8 cellular contexts compared by ENCODE assay signal in the genomic region with DNA sequence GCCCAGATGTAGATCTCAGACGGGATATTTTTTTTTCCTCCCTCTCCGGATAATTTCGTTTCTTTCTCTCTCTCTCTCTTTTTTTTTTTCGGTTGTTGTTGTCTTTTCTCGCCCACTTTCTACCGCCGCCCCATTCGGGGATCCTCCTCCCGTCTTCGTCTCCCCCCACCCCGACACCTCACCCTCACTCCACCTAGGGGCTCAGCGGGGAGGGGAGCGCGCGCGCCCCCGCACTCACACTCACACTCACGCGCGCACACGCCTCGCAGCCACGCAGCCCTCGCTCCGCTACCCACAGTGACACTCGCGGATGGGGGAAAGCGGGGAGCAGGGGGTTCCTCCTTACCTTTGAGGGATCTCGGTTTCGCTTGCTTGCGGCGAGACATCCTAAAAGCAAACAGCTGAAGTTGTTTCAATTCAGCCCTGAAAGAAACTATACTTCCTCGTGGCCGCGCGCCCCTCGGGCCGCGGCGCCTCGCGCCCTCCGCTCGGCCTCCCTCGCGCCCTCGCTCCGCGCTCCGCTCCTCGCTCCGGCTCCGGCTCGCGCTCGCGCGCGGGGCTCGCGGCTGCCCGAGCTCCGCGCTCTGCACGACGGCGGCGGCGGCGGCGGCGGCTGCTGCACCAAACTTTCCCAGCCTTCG. TPM values are rescaled to one million over a fixed set of nuclear protein-coding genes. Genes with fewer than 3 reads are reported as not detected.
DNase-seq lines count a peak whose midpoint lies in the region; FAIRE-seq and TF ChIP-seq lines count a peak whose summit lies in the region.

No MANE protein-coding gene starts in this region.

- DNase-seq in 8988T (peak; percentile 28), GM12864 (ENCODE audit: low read depth) (peak; percentile 12), amniotic epithelial cell (ENCODE audit: low read depth) (peak; percentile 55), left ventricle myocardium inferior (peak; percentile 64), trophoblast cell (peak in 1 of 2 donors; percentile 17), H54 (ENCODE audit: insufficient read length, low spot score) (no peak), NCI-H526 treated with DMSO at 0.1 percent for 48 hours (lab: John Stamatoyannopoulos, UW) (no peak)

- TF ChIP-seq CTCF in GM12864 (IDR thresholded peaks at IDR 0.05; ENCODE audit: low read depth, low read length, missing control alignments) (no peak), KMS-11 (conservative IDR thresholded peaks at IDR 0.05; ENCODE audit: low read depth, low read length) (no peak), left ventricle myocardium inferior (IDR thresholded peaks at IDR 0.05; ENCODE audit: borderline replicate concordance) (no peak)

- H3K79me2 ChIP-seq in KMS-11 (ENCODE audit: insufficient read depth, low read depth): no peaks in the 10 kb centered on the region
- H3K79me2 ChIP-seq in trophoblast cell (ENCODE audit: control insufficient read depth, insufficient read depth, low read length, poor library complexity): peaks cover 23% of the 10 kb centered on the region

- H3K14ac ChIP-seq in trophoblast cell (ENCODE audit: low read length): peak overlapping the region; percentile 78

- H3K27ac ChIP-seq in KMS-11 (no peak overlapping the region), left ventricle myocardium inferior (replicated peaks) (peak overlapping the region; percentile 96), trophoblast cell (ENCODE audit: low read depth, low read length) (peak overlapping the region; percentile 99)

- H3K27me3 ChIP-seq in KMS-11 (ENCODE audit: insufficient read depth, low read depth) (no peaks in the 10 kb centered on the region), left ventricle myocardium inferior (ENCODE audit: low read depth) (no peaks in the 10 kb centered on the region), trophoblast cell (ENCODE audit: insufficient read depth, low read length) (peaks cover 10% of the 10 kb centered on the region)

- H3K79me1 ChIP-seq in trophoblast cell (ENCODE audit: low read length): peaks cover 26% of the 10 kb centered on the region

- whole genome bisulfite sequencing in trophoblast cell (ENCODE audit: extremely low coverage, insufficient coverage, insufficient read length): no CpG with 5 or more reads among the region's 73 CpGs

- H3K4me3 ChIP-seq in GM12864 (ENCODE audit: low read depth, low read length) (peak overlapping the region; percentile 46), KMS-11 (IDR thresholded peaks at IDR 0.05; ENCODE audit: insufficient read depth, low read depth, low read length) (no peak overlapping the region), left ventricle myocardium inferior (peak overlapping the region; percentile 81), trophoblast cell (ENCODE audit: low read depth, low read length) (peak overlapping the region; percentile 90)

- H2BK5ac ChIP-seq in trophoblast cell (ENCODE audit: low read depth, low read length, poor library complexity): peak overlapping the region; percentile 52

- intact Hi-C loops in left ventricle myocardium inferior (cut with micrococcal nuclease): no loop called here

- H3K4me2 ChIP-seq in KMS-11: peak overlapping the region; percentile 99
- H3K4me2 ChIP-seq in trophoblast cell (ENCODE audit: low read length): peak overlapping the region; percentile 86

- H2AFZ ChIP-seq in KMS-11 (ENCODE audit: low read depth): peak overlapping the region; percentile 96
- H2AFZ ChIP-seq in trophoblast cell (ENCODE audit: insufficient read depth, low read length, poor library complexity): peak overlapping the region; percentile 26

- H3K9me3 ChIP-seq in left ventricle myocardium inferior (replicated peaks) (no peaks in the 10 kb centered on the region), trophoblast cell (ENCODE audit: insufficient read depth, low read depth, low read length) (no peaks in the 10 kb centered on the region)

- peak overlapping the region; percentile 36 for H2BK120ac ChIP-seq in trophoblast cell (ENCODE audit: insufficient read depth, low read length, poor library complexity)

- peak overlapping the region; percentile 24 for H2BK12ac ChIP-seq in trophoblast cell (ENCODE audit: low read length)

- H3K23ac ChIP-seq in trophoblast cell (ENCODE audit: low read length): peak overlapping the region; percentile 50

- peak overlapping the region; percentile 31; the same call in 1 of the 2 replicates for H3K9ac ChIP-seq in KMS-11
- peak overlapping the region; percentile 99 for H3K9ac ChIP-seq in trophoblast cell (ENCODE audit: low read length)

- peak overlapping the region; percentile 70 for H4K91ac ChIP-seq in trophoblast cell (ENCODE audit: low read depth, low read length)

- H2AK5ac ChIP-seq in trophoblast cell (ENCODE audit: low read length): peak overlapping the region; percentile 31

- H4K12ac ChIP-seq in trophoblast cell (ENCODE audit: low read depth, low read length): peak overlapping the region; percentile 5

- no peaks in the 10 kb centered on the region for H3K4me1 ChIP-seq in KMS-11 (ENCODE audit: low read depth, poor library complexity, severe bottlenecking)
- peaks cover 53% of the 10 kb centered on the region for H3K4me1 ChIP-seq in left ventricle myocardium inferior
- no peaks in the 10 kb centered on the region for H3K4me1 ChIP-seq in trophoblast cell (ENCODE audit: control insufficient read depth in 1 of 2, insufficient read depth in 2 of 2, low read length in 2 of 2)

- peak overlapping the region; percentile 77 for H3K18ac ChIP-seq in trophoblast cell (ENCODE audit: low read length)

- H3K36me3 ChIP-seq in KMS-11 (ENCODE audit: insufficient read depth): no peaks in the 10 kb centered on the region
- H3K36me3 ChIP-seq in left ventricle myocardium inferior: no peaks in the 10 kb centered on the region
- H3K36me3 ChIP-seq in trophoblast cell (ENCODE audit: control insufficient read depth in 1 of 2, insufficient read depth in 2 of 2, low read length in 2 of 2): peaks cover 0 to 1% of the 10 kb centered on the region in 2 experiments

- H3K4ac ChIP-seq in trophoblast cell (ENCODE audit: low read depth, low read length): peak overlapping the region; percentile 69

- FAIRE-seq in H54 (lab: Jason Lieb, UNC): no peak

- peak overlapping the region; percentile 48 for H4K8ac ChIP-seq in trophoblast cell (ENCODE audit: low read depth, low read length)

- no peaks in the 10 kb centered on the region for H4K20me1 ChIP-seq in KMS-11 (ENCODE audit: insufficient read depth)

- TF ChIP-seq POLR2A in H54 (IDR thresholded peaks at IDR 0.05; ENCODE audit: low read depth, low read length): no peak

RNA-seq across cellular contexts. Expression of a gene that starts 1.3 kb away (rescaled TPM):
- total RNA-seq in left ventricle myocardium inferior: 10.3 TPM
- polyA plus RNA-seq in trophoblast cell (2013): 47.0 and 49.5 TPM in 2 replicates

Comparison
In these comparisons a context has a peak if more than half of its experiments do, and no peak if none do; other contexts are left out.
1. DNase-seq: peak in 8988T (single experiment), GM12864 (single experiment), amniotic epithelial cell (single experiment) and left ventricle myocardium inferior (single experiment); none in H54 (single experiment) and NCI-H526 treated with DMSO at 0.1 percent for 48 hours (single experiment).